8 cellular contexts compared by ENCODE assay signal in genomic region chr11:65501530-65502273, GRCh38. TPM values are rescaled to one million over a fixed set of nuclear protein-coding genes. Genes with fewer than 3 reads are reported as not detected.
DNase-seq lines count a peak whose midpoint lies in the region; ATAC-seq, FAIRE-seq and TF ChIP-seq lines count a peak whose summit lies in the region.

No MANE protein-coding gene starts in this region.

- peaks cover 26 to 33% of the 10 kb centered on the region in 2 experiments for H3K36me3 ChIP-seq in endothelial cell of umbilical vein (ENCODE audit: control insufficient read depth in 2 of 2, extremely low read depth in 1 of 2, insufficient read depth in 2 of 2, low read length in 2 of 2)
- peaks cover 46% of the 10 kb centered on the region for H3K36me3 ChIP-seq in parathyroid adenoma (ENCODE audit: control insufficient read depth, insufficient read depth, low read length)

- ATAC-seq in HG03039 (IDR thresholded peaks at IDR 0.05; ENCODE audit: unreplicated experiment), result no peak
- ATAC-seq in HG03025 (IDR thresholded peaks at IDR 0.05; ENCODE audit: low FRiP score, unreplicated experiment), result no peak
- no peak for ATAC-seq in GM19397 (IDR thresholded peaks at IDR 0.05; ENCODE audit: unreplicated experiment)

- CTCF ChIA-PET in endothelial cell of umbilical vein (lab: Charles Lee), result interaction anchor here (1.0 to 6.9 kb wide), 9 partner anchors 9 to 104 kb away, joined by 3 to 80 read pairs (median 4); no protein-coding TSS in a partner anchor

- H3K27me3 ChIP-seq in endothelial cell of umbilical vein (ENCODE audit: control insufficient read depth in 2 of 2, insufficient read depth in 2 of 2, low read length in 2 of 2), result no peaks in the 10 kb centered on the region
- no peaks in the 10 kb centered on the region for H3K27me3 ChIP-seq in parathyroid adenoma (ENCODE audit: control insufficient read depth, insufficient read depth, low read length)

- H3K27ac ChIP-seq in endothelial cell of umbilical vein (ENCODE audit: insufficient read depth, low read depth, low read length), result peak overlapping the region; percentile 89
- H3K27ac ChIP-seq in parathyroid adenoma, result peak overlapping the region; percentile 100

- DNase-seq in G401 (ENCODE audit: low spot score), result peak; percentile 37
- DNase-seq in NCI-H226, result peak; percentile 31
- peak; percentile 38 for DNase-seq in endothelial cell of umbilical vein (ENCODE audit: low read depth, low spot score)
- DNase-seq in activated naive CD8-positive, alpha-beta T cell treated with anti-CD3 and anti-CD28 coated beads for 36 hours, result no peak

- no peaks in the 10 kb centered on the region for H3K9me3 Mint-ChIP-seq in activated naive CD8-positive, alpha-beta T cell treated with anti-CD3 and anti-CD28 coated beads for 36 hours

- no peaks in the 10 kb centered on the region for H3K9me1 ChIP-seq in endothelial cell of umbilical vein (replicated peaks; ENCODE audit: control insufficient read depth, extremely low read depth, insufficient read depth, low read length)

- peaks cover 40% of the 10 kb centered on the region for H3K4me1 Mint-ChIP-seq in activated naive CD8-positive, alpha-beta T cell treated with anti-CD3 and anti-CD28 coated beads for 36 hours

- TF ChIP-seq CTCF in endothelial cell of umbilical vein (IDR thresholded peaks at IDR 0.05; ENCODE audit: extremely low read depth in 1 of 2, insufficient read depth in 1 of 2, low read depth in 1 of 2, low read length in 2 of 2) (no peak), parathyroid adenoma (IDR thresholded peaks at IDR 0.05) (no peak)

- H3K36me3 Mint-ChIP-seq in activated naive CD8-positive, alpha-beta T cell treated with anti-CD3 and anti-CD28 coated beads for 36 hours, result peaks cover 33% of the 10 kb centered on the region

- H2AFZ ChIP-seq in endothelial cell of umbilical vein (ENCODE audit: low read depth, low read length) (no peak overlapping the region), parathyroid adenoma (no peak overlapping the region)

- TF ChIP-seq POLR2A in endothelial cell of umbilical vein (IDR thresholded peaks at IDR 0.05; ENCODE audit: low read depth, low read length), result peak; percentile 43

- no TSS peak for BruUV-seq in endothelial cell of umbilical vein (replicated peaks; lab: Mats Ljungman, UMichigan)

- in situ Hi-C loops in G401 (cut with HindIII; ENCODE audit: low sequenced_read_pairs), result loop anchor here (25.0 kb wide), 1 partner anchor 139 kb away; the partner anchor contains the start of gene TIGD3

- intact Hi-C loops in endothelial cell of umbilical vein (cut with micrococcal nuclease), result no loop called here

- no peaks in the 10 kb centered on the region for H3K9me3 ChIP-seq in endothelial cell of umbilical vein (replicated peaks; ENCODE audit: control insufficient read depth, insufficient read depth, low read length)
- H3K9me3 ChIP-seq in parathyroid adenoma (ENCODE audit: control insufficient read depth, low read length), result no peaks in the 10 kb centered on the region

- no peak overlapping the region for H3K4me3 Mint-ChIP-seq in activated naive CD8-positive, alpha-beta T cell treated with anti-CD3 and anti-CD28 coated beads for 36 hours

- H3K79me2 ChIP-seq in endothelial cell of umbilical vein (ENCODE audit: control insufficient read depth, insufficient read depth, low read length) (peaks cover 90% of the 10 kb centered on the region), parathyroid adenoma (peaks cover 71% of the 10 kb centered on the region)

- dilution Hi-C loops in endothelial cell of umbilical vein (cut with MboI; ENCODE audit: extremely low pct_ligation_motif_present, low sequenced_read_pairs), result no loop called here

- no peak overlapping the region for H3K27ac Mint-ChIP-seq in activated naive CD8-positive, alpha-beta T cell treated with anti-CD3 and anti-CD28 coated beads for 36 hours

- H3K27me3 Mint-ChIP-seq in activated naive CD8-positive, alpha-beta T cell treated with anti-CD3 and anti-CD28 coated beads for 36 hours, result peaks cover 12% of the 10 kb centered on the region

- POLR2A ChIA-PET in endothelial cell of umbilical vein (lab: Charles Lee), result interaction anchor here (0.7 to 13.9 kb wide), 13 partner anchors 12 to 118 kb away, joined by 3 to 283 read pairs (median 4); partner anchors contain the start of gene NEAT1

- H3K4me1 ChIP-seq in endothelial cell of umbilical vein (ENCODE audit: control insufficient read depth, extremely low read depth, insufficient read depth, low read length) (peaks cover 33% of the 10 kb centered on the region), parathyroid adenoma (peaks cover 9% of the 10 kb centered on the region)

- peak overlapping the region; percentile 97 for H3K4me2 ChIP-seq in endothelial cell of umbilical vein (ENCODE audit: insufficient read depth, low read length)
- peak overlapping the region; percentile 95 for H3K4me2 ChIP-seq in parathyroid adenoma (ENCODE audit: low read length)

- FAIRE-seq in endothelial cell of umbilical vein (lab: Jason Lieb, UNC), result no peak

- H3K9ac ChIP-seq in endothelial cell of umbilical vein (replicated peaks; ENCODE audit: extremely low read depth, insufficient read depth, low read length) (peak overlapping the region; percentile 95), parathyroid adenoma (peak overlapping the region; percentile 99)

- H4K20me1 ChIP-seq in endothelial cell of umbilical vein (replicated peaks; ENCODE audit: control insufficient read depth, extremely low read depth, insufficient read depth, low read length), result peaks cover 23% of the 10 kb centered on the region

- peak overlapping the region; percentile 67 to 98 (median 91) for H3K4me3 ChIP-seq in endothelial cell of umbilical vein (replicated peaks in 1 of 3; ENCODE audit: insufficient read depth in 1 of 3, low read depth in 1 of 3, low read length in 3 of 3)
- peak overlapping the region; percentile 100 for H3K4me3 ChIP-seq in parathyroid adenoma (ENCODE audit: low read depth, low read length)

TF ChIP-seq in endothelial cell of umbilical vein, 7 proteins besides CTCF, POLR2A, EP300 and RAD21:
- peak; percentile 42 for TF ChIP-seq POLR2AphosphoS5 (IDR thresholded peaks at IDR 0.05; ENCODE audit: insufficient read depth, low read depth, low read length)
- TF ChIP-seq MYC (IDR thresholded peaks at IDR 0.05; ENCODE audit: low read depth, low read length), result no peak
- no peak for TF ChIP-seq GATA2 (IDR thresholded peaks at IDR 0.05; ENCODE audit: insufficient read depth, insufficient read length, low read depth, low read length)
- TF ChIP-seq EZH2 (IDR thresholded peaks at IDR 0.05; ENCODE audit: borderline replicate concordance, low read depth, low read length, severe bottlenecking), result no peak
- no peak for TF ChIP-seq FOS (IDR thresholded peaks at IDR 0.05; ENCODE audit: borderline replicate concordance, insufficient read depth, low read length)

RNA-seq across cellular contexts. Expression of gene MALAT1, which starts 2.9 kb away (rescaled TPM):
- 166 and 288 TPM in 2 replicates for total RNA-seq in G401 (2014; rRNA removed; shearing (Covaris generic))
- total RNA-seq in endothelial cell of umbilical vein, result 7,529 and 7,700 TPM in 2 replicates
- polyA plus RNA-seq in endothelial cell of umbilical vein, result 394 and 491 TPM in 2 replicates
- 47.1 and 87.3 TPM in 2 replicates for polyA plus RNA-seq in endothelial cell of umbilical vein (2011; cell fraction: cytosol; rRNA removed)
- polyA plus RNA-seq in endothelial cell of umbilical vein (2011; cell fraction: nucleus; rRNA removed), result 5,514 and 5,703 TPM in 2 replicates
- polyA plus RNA-seq in endothelial cell of umbilical vein (2012), result 638 and 920 TPM in 2 replicates
- 8,330 and 9,132 TPM in 2 replicates for polyA minus RNA-seq in endothelial cell of umbilical vein
- 1,996 TPM for polyA minus RNA-seq in endothelial cell of umbilical vein (2011; cell fraction: cytosol; rRNA and poly(A)+ RNA removed)
- 28,697 and 33,573 TPM in 2 replicates for polyA minus RNA-seq in endothelial cell of umbilical vein (2011; cell fraction: nucleus; rRNA and poly(A)+ RNA removed)
- total RNA-seq in activated naive CD8-positive, alpha-beta T cell treated with anti-CD3 and anti-CD28 coated beads for 36 hours, result 1,000 to 10,000 TPM; 2,463 to 2,829 TPM

RNA-seq across cellular contexts. Expression of gene SCYL1, which starts 23.2 kb away (rescaled TPM):
- total RNA-seq in G401 (2014; rRNA removed; shearing (Covaris generic)), result 77.6 and 80.4 TPM in 2 replicates
- 88.2 and 88.7 TPM in 2 replicates for total RNA-seq in endothelial cell of umbilical vein
- polyA plus RNA-seq in endothelial cell of umbilical vein, result 126 and 153 TPM in 2 replicates
- polyA plus RNA-seq in endothelial cell of umbilical vein (2011; cell fraction: cytosol; rRNA removed), result 95.1 and 111 TPM in 2 replicates
- 143 and 176 TPM in 2 replicates for polyA plus RNA-seq in endothelial cell of umbilical vein (2011; cell fraction: nucleus; rRNA removed)
- polyA plus RNA-seq in endothelial cell of umbilical vein (2012), result 53.3 and 68.2 TPM in 2 replicates
- polyA minus RNA-seq in endothelial cell of umbilical vein, result 50.9 and 74.3 TPM in 2 replicates
- polyA minus RNA-seq in endothelial cell of umbilical vein (2011; cell fraction: cytosol; rRNA and poly(A)+ RNA removed), result 57.2 TPM
- polyA minus RNA-seq in endothelial cell of umbilical vein (2011; cell fraction: nucleus; rRNA and poly(A)+ RNA removed), result 38.2 and 51.4 TPM in 2 replicates
- total RNA-seq in activated naive CD8-positive, alpha-beta T cell treated with anti-CD3 and anti-CD28 coated beads for 36 hours, result 10 to 100 TPM; 70.5 to 80.3 TPM

RNA-seq across cellular contexts. Expression of gene LTBP3, which starts 56.5 kb away (rescaled TPM):
- 32.5 and 53.2 TPM in 2 replicates for total RNA-seq in G401 (2014; rRNA removed; shearing (Covaris generic))
- total RNA-seq in endothelial cell of umbilical vein, result 120 and 121 TPM in 2 replicates
- polyA plus RNA-seq in endothelial cell of umbilical vein, result 209 and 225 TPM in 2 replicates
- polyA plus RNA-seq in endothelial cell of umbilical vein (2011; cell fraction: cytosol; rRNA removed), result 92.6 and 135 TPM in 2 replicates
- 799 and 904 TPM in 2 replicates for polyA plus RNA-seq in endothelial cell of umbilical vein (2011; cell fraction: nucleus; rRNA removed)
- polyA plus RNA-seq in endothelial cell of umbilical vein (2012), result 108 and 232 TPM in 2 replicates
- polyA minus RNA-seq in endothelial cell of umbilical vein, result 44.1 and 70.6 TPM in 2 replicates
- polyA minus RNA-seq in endothelial cell of umbilical vein (2011; cell fraction: cytosol; rRNA and poly(A)+ RNA removed), result 8.5 TPM
- 104 and 152 TPM in 2 replicates for polyA minus RNA-seq in endothelial cell of umbilical vein (2011; cell fraction: nucleus; rRNA and poly(A)+ RNA removed)
- 10 to 100 TPM; 35.5 to 36.0 TPM for total RNA-seq in activated naive CD8-positive, alpha-beta T cell treated with anti-CD3 and anti-CD28 coated beads for 36 hours
